In genomic region chr6:2770171-2770570, GRCh38 we compare ENCODE assay signal across 1 cellular context.
TF ChIP-seq lines count a peak whose summit lies in the region.

No MANE protein-coding gene starts in this region.

TF ChIP-seq in H1, 55 proteins besides CTCF, POLR2A, EP300 and RAD21:
- no peak for TF ChIP-seq SP1 (IDR thresholded peaks at IDR 0.05; ENCODE audit: low read depth, low read length)
- TF ChIP-seq TCF12 (IDR thresholded peaks at IDR 0.05; ENCODE audit: low read depth, low read length): no peak
- TF ChIP-seq KDM5A (IDR thresholded peaks at IDR 0.05; ENCODE audit: low read length): no peak
- TF ChIP-seq BACH1 (IDR thresholded peaks at IDR 0.05; ENCODE audit: low read length): no peak
- TF ChIP-seq HDAC6 (IDR thresholded peaks at IDR 0.05; ENCODE audit: low read depth, low read length): no peak
- no peak for TF ChIP-seq JUND (IDR thresholded peaks at IDR 0.05; ENCODE audit: low read length)
- TF ChIP-seq SRF (IDR thresholded peaks at IDR 0.05; ENCODE audit: low read depth, low read length): no peak
- TF ChIP-seq TAF1 (IDR thresholded peaks at IDR 0.05; ENCODE audit: low read depth, low read length): no peak
- no peak for TF ChIP-seq TEAD4 (IDR thresholded peaks at IDR 0.05; ENCODE audit: low read depth, low read length)
- no peak for TF ChIP-seq FOSL1 (IDR thresholded peaks at IDR 0.05; ENCODE audit: insufficient read depth, low read depth, low read length)
- no peak for TF ChIP-seq SP2 (IDR thresholded peaks at IDR 0.05; ENCODE audit: low read length)
- no peak for TF ChIP-seq TAF7 (optimal IDR thresholded peaks at IDR 0.05; ENCODE audit: borderline replicate concordance, low read depth, low read length)
- no peak for TF ChIP-seq POLR2AphosphoS5 (IDR thresholded peaks at IDR 0.05; ENCODE audit: low read depth, low read length)
- no peak for TF ChIP-seq ASH2L (IDR thresholded peaks at IDR 0.05; ENCODE audit: low read length)
- no peak for TF ChIP-seq USF2 (IDR thresholded peaks at IDR 0.05; ENCODE audit: low read length)
- TF ChIP-seq ATF2 (IDR thresholded peaks at IDR 0.05; ENCODE audit: low read length): no peak
- TF ChIP-seq CTBP2 (IDR thresholded peaks at IDR 0.05; ENCODE audit: borderline replicate concordance, insufficient read depth, insufficient read length, low read length): no peak
- no peak for TF ChIP-seq CHD2 (IDR thresholded peaks at IDR 0.05; ENCODE audit: low read length)
- TF ChIP-seq BCL11A (IDR thresholded peaks at IDR 0.05; ENCODE audit: low read depth in 2 of 2, low read length in 2 of 2): no peak
- TF ChIP-seq RFX5 (IDR thresholded peaks at IDR 0.05; ENCODE audit: borderline replicate concordance, low read depth, low read length): no peak
